ENCODE assay signal across 27 cellular contexts in genomic region chr20:5511082-5511481, GRCh38.
DNase-seq lines count a peak whose midpoint lies in the region; ATAC-seq, FAIRE-seq and TF ChIP-seq lines count a peak whose summit lies in the region.
"Had no signal": no experiment of that assay in that cellular context is flagged by ENCODE, and none has a peak within 500 bp of the region (broad histone marks: within the 10 kb centered on the region; RNA-seq: fewer than 3 reads in every experiment).

No MANE protein-coding gene starts in this region.

- H3K36me3 Mint-ChIP-seq in activated CD8-positive, alpha-beta T cell treated with anti-CD3 and anti-CD28 coated beads, Interleukin-2, amount 10 ng/mL, durations not matched to agents 7 days and 5 days (ENCODE audit: low read depth), result no peaks in the 10 kb centered on the region
- H3K36me3 Mint-ChIP-seq in activated CD8-positive, alpha-beta T cell treated with anti-CD3 and anti-CD28 coated beads for 36 hours (ENCODE audit: low read depth), result no peaks in the 10 kb centered on the region
- no peaks in the 10 kb centered on the region for H3K36me3 Mint-ChIP-seq in stimulated activated effector memory CD8-positive, alpha-beta T cell treated with anti-CD3 and anti-CD28 coated beads, Interleukin-12 subunit alpha, Interleukin-12 subunit beta, amount 100 ng/mL, for 72 hours
- H3K36me3 Mint-ChIP-seq in activated naive CD4-positive, alpha-beta T cell treated with anti-CD3 and anti-CD28 coated beads for 36 hours (ENCODE audit: low read depth), result no peaks in the 10 kb centered on the region
- H3K36me3 Mint-ChIP-seq: CD14-positive monocyte had no signal

- no peak for TF ChIP-seq CTCF in activated CD8-positive, alpha-beta T cell treated with anti-CD3 and anti-CD28 coated beads for 36 hours (IDR thresholded peaks at IDR 0.05)
- TF ChIP-seq CTCF in bronchial epithelial cell (IDR thresholded peaks at IDR 0.05; ENCODE audit: insufficient read depth, low read length, severe bottlenecking), result no peak

- no peak for ATAC-seq in activated CD8-positive, alpha-beta T cell treated with anti-CD3 and anti-CD28 coated beads, Interleukin-2, amount 10 ng/mL, durations not matched to agents 7 days and 5 days
- ATAC-seq in activated CD8-positive, alpha-beta T cell treated with anti-CD3 and anti-CD28 coated beads for 36 hours, result no peak
- ATAC-seq in stimulated activated naive CD8-positive, alpha-beta T cell treated with anti-CD3 and anti-CD28 coated beads, Interleukin-15, amount 100 ng/mL, for 72 hours, result no peak
- ATAC-seq in stimulated activated naive CD8-positive, alpha-beta T cell treated with anti-CD3 and anti-CD28 coated beads, Interleukin-15, Interleukin-2, amounts not matched to agents 100 U/mL and 50 U/mL, for 24 hours, result no peak
- no peak for ATAC-seq in stimulated activated effector memory CD8-positive, alpha-beta T cell treated with anti-CD3 and anti-CD28 coated beads, Interleukin-12 subunit alpha, Interleukin-12 subunit beta, amount 100 ng/mL, for 72 hours
- no peak for ATAC-seq in GM18870 (IDR thresholded peaks at IDR 0.05; ENCODE audit: unreplicated experiment)
- ATAC-seq: A549 had no signal

- POLR2A ChIA-PET in activated CD8-positive, alpha-beta T cell treated with anti-CD3 and anti-CD28 coated beads, Interleukin-2, amount 10 ng/mL, durations not matched to agents 7 days and 5 days (lab: Charles Lee), result no interaction called here
- POLR2A ChIA-PET in activated CD8-positive, alpha-beta T cell treated with anti-CD3 and anti-CD28 coated beads for 36 hours (lab: Charles Lee), result no interaction called here

- no peak overlapping the region for H3K4me3 Mint-ChIP-seq in activated CD8-positive, alpha-beta T cell treated with anti-CD3 and anti-CD28 coated beads, Interleukin-2, amount 10 ng/mL, durations not matched to agents 7 days and 5 days
- H3K4me3 Mint-ChIP-seq in activated CD8-positive, alpha-beta T cell treated with anti-CD3 and anti-CD28 coated beads for 36 hours, result no peak overlapping the region
- no peak overlapping the region for H3K4me3 Mint-ChIP-seq in stimulated activated naive CD8-positive, alpha-beta T cell treated with anti-CD3 and anti-CD28 coated beads, Interleukin-15, amount 100 ng/mL, for 72 hours
- H3K4me3 Mint-ChIP-seq in stimulated activated effector memory CD8-positive, alpha-beta T cell treated with anti-CD3 and anti-CD28 coated beads, Interleukin-12 subunit alpha, Interleukin-12 subunit beta, amount 100 ng/mL, for 72 hours, result no peak overlapping the region
- no peak overlapping the region for H3K4me3 Mint-ChIP-seq in activated naive CD4-positive, alpha-beta T cell treated with anti-CD3 and anti-CD28 coated beads for 36 hours
- H3K4me3 Mint-ChIP-seq: CD4-positive, alpha-beta T cell; CD8-positive, alpha-beta memory T cell; HFFc6 had no signal

- no peaks in the 10 kb centered on the region for H3K27me3 ChIP-seq in bronchial epithelial cell (ENCODE audit: control insufficient read depth, insufficient read depth, low read length)
- H3K27me3 ChIP-seq: BE2C; BLaER1 treated with 17β-estradiol and CSF1 and Interleukin-3, amounts not matched to agents 10 nM and 100 nM had no signal

- no peaks in the 10 kb centered on the region for H3K27me3 Mint-ChIP-seq in activated CD8-positive, alpha-beta T cell treated with anti-CD3 and anti-CD28 coated beads, Interleukin-2, amount 10 ng/mL, durations not matched to agents 7 days and 5 days (ENCODE audit: low read depth)
- no peaks in the 10 kb centered on the region for H3K27me3 Mint-ChIP-seq in activated CD8-positive, alpha-beta T cell treated with anti-CD3 and anti-CD28 coated beads for 36 hours
- no peaks in the 10 kb centered on the region for H3K27me3 Mint-ChIP-seq in stimulated activated naive CD8-positive, alpha-beta T cell treated with anti-CD3 and anti-CD28 coated beads, Interleukin-15, amount 100 ng/mL, for 72 hours
- H3K27me3 Mint-ChIP-seq in activated naive CD4-positive, alpha-beta T cell treated with anti-CD3 and anti-CD28 coated beads for 36 hours (ENCODE audit: low read depth), result no peaks in the 10 kb centered on the region
- H3K27me3 Mint-ChIP-seq: CD4-positive, alpha-beta T cell; CD8-positive, alpha-beta memory T cell had no signal

- peaks cover 23% of the 10 kb centered on the region for H3K4me1 Mint-ChIP-seq in activated CD8-positive, alpha-beta T cell treated with anti-CD3 and anti-CD28 coated beads, Interleukin-2, amount 10 ng/mL, durations not matched to agents 7 days and 5 days (ENCODE audit: low read depth)
- peaks cover 7% of the 10 kb centered on the region for H3K4me1 Mint-ChIP-seq in activated CD8-positive, alpha-beta T cell treated with anti-CD3 and anti-CD28 coated beads for 36 hours (ENCODE audit: low read depth)
- peaks cover 19% of the 10 kb centered on the region for H3K4me1 Mint-ChIP-seq in stimulated activated naive CD8-positive, alpha-beta T cell treated with anti-CD3 and anti-CD28 coated beads, Interleukin-15, amount 100 ng/mL, for 72 hours
- H3K4me1 Mint-ChIP-seq in stimulated activated effector memory CD8-positive, alpha-beta T cell treated with anti-CD3 and anti-CD28 coated beads, Interleukin-12 subunit alpha, Interleukin-12 subunit beta, amount 100 ng/mL, for 72 hours, result peaks cover 22% of the 10 kb centered on the region
- no peaks in the 10 kb centered on the region for H3K4me1 Mint-ChIP-seq in activated naive CD4-positive, alpha-beta T cell treated with anti-CD3 and anti-CD28 coated beads for 36 hours (ENCODE audit: low read depth)

- no peaks in the 10 kb centered on the region for H3K9me3 Mint-ChIP-seq in activated CD8-positive, alpha-beta T cell treated with anti-CD3 and anti-CD28 coated beads, Interleukin-2, amount 10 ng/mL, durations not matched to agents 7 days and 5 days (ENCODE audit: insufficient read depth)
- H3K9me3 Mint-ChIP-seq in activated CD8-positive, alpha-beta T cell treated with anti-CD3 and anti-CD28 coated beads for 36 hours, result peaks cover 1% of the 10 kb centered on the region
- H3K9me3 Mint-ChIP-seq in stimulated activated naive CD8-positive, alpha-beta T cell treated with anti-CD3 and anti-CD28 coated beads, Interleukin-15, amount 100 ng/mL, for 72 hours, result no peaks in the 10 kb centered on the region
- no peaks in the 10 kb centered on the region for H3K9me3 Mint-ChIP-seq in stimulated activated effector memory CD8-positive, alpha-beta T cell treated with anti-CD3 and anti-CD28 coated beads, Interleukin-12 subunit alpha, Interleukin-12 subunit beta, amount 100 ng/mL, for 72 hours
- no peaks in the 10 kb centered on the region for H3K9me3 Mint-ChIP-seq in activated naive CD4-positive, alpha-beta T cell treated with anti-CD3 and anti-CD28 coated beads for 36 hours
- H3K9me3 Mint-ChIP-seq: CD14-positive monocyte; CD4-positive, alpha-beta T cell; CD8-positive, alpha-beta memory T cell had no signal

- DNase-seq in activated CD8-positive, alpha-beta T cell treated with anti-CD3 and anti-CD28 coated beads, Interleukin-2, amount 10 ng/mL, durations not matched to agents 7 days and 5 days, result no peak
- no peak for DNase-seq in activated CD8-positive, alpha-beta T cell treated with anti-CD3 and anti-CD28 coated beads for 36 hours
- no peak for DNase-seq in stimulated activated naive CD8-positive, alpha-beta T cell treated with anti-CD3 and anti-CD28 coated beads, Interleukin-15, amount 100 ng/mL, for 72 hours
- no peak for DNase-seq in stimulated activated naive CD8-positive, alpha-beta T cell treated with anti-CD3 and anti-CD28 coated beads, Interleukin-15, Interleukin-2, amounts not matched to agents 100 U/mL and 50 U/mL, for 24 hours
- DNase-seq in bronchial epithelial cell (ENCODE audit: low read depth), result no peak
- no peak for DNase-seq in stimulated activated effector memory CD8-positive, alpha-beta T cell treated with anti-CD3 and anti-CD28 coated beads, Interleukin-12 subunit alpha, Interleukin-12 subunit beta, amount 100 ng/mL, for 72 hours (ENCODE audit: low spot score in 2 of 2)
- DNase-seq in activated naive CD4-positive, alpha-beta T cell treated with anti-CD3 and anti-CD28 coated beads for 36 hours, result no peak
- DNase-seq: 8988T; ACHN; AML-193; BE2C; CD4-positive, alpha-beta T cell; CD8-positive, alpha-beta memory T cell; DMS 273 treated with DMSO at 0.1 percent for 48 hours; DMS79 treated with DMSO at 0.1 percent for 48 hours; GF-D8; GOT3; HFFc6 had no signal

- H3K4me3 ChIP-seq in bronchial epithelial cell (ENCODE audit: low read depth, low read length), result no peak overlapping the region
- H3K4me3 ChIP-seq: A549; BLaER1 treated with 17β-estradiol and CSF1 and Interleukin-3, amounts not matched to agents 10 nM and 100 nM; HAP-1 had no signal

- intact Hi-C loops in activated CD8-positive, alpha-beta T cell treated with anti-CD3 and anti-CD28 coated beads for 36 hours (cut with micrococcal nuclease), result no loop called here
- intact Hi-C loops in activated naive CD4-positive, alpha-beta T cell treated with anti-CD3 and anti-CD28 coated beads for 36 hours (cut with micrococcal nuclease), result no loop called here

- H3K27ac Mint-ChIP-seq in activated CD8-positive, alpha-beta T cell treated with anti-CD3 and anti-CD28 coated beads, Interleukin-2, amount 10 ng/mL, durations not matched to agents 7 days and 5 days, result peak overlapping the region; percentile 15
- H3K27ac Mint-ChIP-seq in activated CD8-positive, alpha-beta T cell treated with anti-CD3 and anti-CD28 coated beads for 36 hours, result no peak overlapping the region
- peak overlapping the region; percentile 40 to 59 for H3K27ac Mint-ChIP-seq in stimulated activated naive CD8-positive, alpha-beta T cell treated with anti-CD3 and anti-CD28 coated beads, Interleukin-15, amount 100 ng/mL, for 72 hours
- H3K27ac Mint-ChIP-seq in stimulated activated effector memory CD8-positive, alpha-beta T cell treated with anti-CD3 and anti-CD28 coated beads, Interleukin-12 subunit alpha, Interleukin-12 subunit beta, amount 100 ng/mL, for 72 hours, result peak overlapping the region; percentile 76
- H3K27ac Mint-ChIP-seq in activated naive CD4-positive, alpha-beta T cell treated with anti-CD3 and anti-CD28 coated beads for 36 hours, result no peak overlapping the region
- H3K27ac Mint-ChIP-seq: CD4-positive, alpha-beta T cell; CD8-positive, alpha-beta memory T cell; HFFc6 had no signal

- CTCF ChIA-PET in activated CD8-positive, alpha-beta T cell treated with anti-CD3 and anti-CD28 coated beads, Interleukin-2, amount 10 ng/mL, durations not matched to agents 7 days and 5 days (lab: Charles Lee), result interaction anchor here (0.9 kb wide), 1 partner anchor 19 kb away, joined by 3 read pairs; no protein-coding TSS in a partner anchor
- CTCF ChIA-PET in activated CD8-positive, alpha-beta T cell treated with anti-CD3 and anti-CD28 coated beads for 36 hours (lab: Charles Lee), result no interaction called here
- CTCF ChIA-PET in activated naive CD4-positive, alpha-beta T cell treated with anti-CD3 and anti-CD28 coated beads for 36 hours (lab: Charles Lee), result no interaction called here

- H3K36me3 ChIP-seq in bronchial epithelial cell (ENCODE audit: control insufficient read depth, insufficient read depth, low read length), result no peaks in the 10 kb centered on the region
- H3K36me3 ChIP-seq: BE2C; BLaER1 treated with 17β-estradiol and CSF1 and Interleukin-3, amounts not matched to agents 10 nM and 100 nM; HAP-1 had no signal

- peak; percentile 18 for FAIRE-seq in bronchial epithelial cell (lab: Jason Lieb, UNC)
- FAIRE-seq: A549, D721Med, GM12891, GM18507, H54 had no signal

Comparison
In these comparisons a context has a peak if more than half of its experiments do, and no peak if none do; other contexts are left out.
1. H3K27ac Mint-ChIP-seq: peak in activated CD8-positive, alpha-beta T cell treated with anti-CD3 and anti-CD28 coated beads, Interleukin-2, amount 10 ng/mL, durations not matched to agents 7 days and 5 days (single experiment), stimulated activated naive CD8-positive, alpha-beta T cell treated with anti-CD3 and anti-CD28 coated beads, Interleukin-15, amount 100 ng/mL, for 72 hours (2 of 2) and stimulated activated effector memory CD8-positive, alpha-beta T cell treated with anti-CD3 and anti-CD28 coated beads, Interleukin-12 subunit alpha, Interleukin-12 subunit beta, amount 100 ng/mL, for 72 hours (single experiment); none in activated CD8-positive, alpha-beta T cell treated with anti-CD3 and anti-CD28 coated beads for 36 hours (single experiment) and activated naive CD4-positive, alpha-beta T cell treated with anti-CD3 and anti-CD28 coated beads for 36 hours (single experiment).